In the genomic region with DNA sequence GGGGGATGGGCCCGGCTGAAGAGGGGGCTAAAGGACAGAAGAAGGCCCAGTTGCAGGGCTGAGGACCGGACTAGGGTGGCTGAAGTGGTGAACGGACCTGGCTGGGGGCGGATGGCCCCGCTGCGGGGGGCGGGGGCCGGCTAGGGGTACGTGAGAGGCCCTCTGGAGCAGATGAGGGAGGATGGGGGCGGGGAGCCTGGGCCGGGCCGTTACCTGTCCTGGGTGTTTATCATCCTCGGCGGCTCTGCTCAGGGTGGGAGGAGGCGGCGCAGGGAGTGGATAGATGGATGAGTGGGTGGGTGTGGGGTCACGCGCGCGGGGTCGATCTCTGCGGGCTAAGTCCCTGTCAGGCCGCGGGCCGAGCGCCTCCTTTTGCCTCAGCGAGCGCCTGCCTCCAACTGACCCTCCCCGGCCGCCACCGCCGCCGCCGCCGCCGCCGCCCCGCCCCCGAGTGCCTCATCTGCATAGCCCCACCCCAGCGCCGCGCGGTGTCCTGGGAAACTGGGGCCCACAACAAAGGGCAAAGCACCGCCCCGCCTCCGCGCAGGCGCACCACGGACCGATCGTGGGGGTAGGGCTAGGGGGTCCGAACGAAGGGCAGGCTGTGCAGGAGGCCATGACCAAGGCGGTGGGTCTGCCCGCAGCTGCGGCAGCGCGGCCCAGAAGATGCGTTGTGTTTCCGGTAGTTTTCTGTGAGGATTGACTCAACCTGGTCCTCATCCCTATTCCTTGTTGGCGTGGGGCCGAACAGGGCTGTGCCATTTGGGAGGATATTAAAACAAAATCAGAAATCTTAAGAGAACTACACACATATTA, we compare ENCODE assay signal across 8 cellular contexts.
DNase-seq lines count a peak whose midpoint lies in the region; ATAC-seq and TF ChIP-seq lines count a peak whose summit lies in the region.

No MANE protein-coding gene starts in this region.

- peak overlapping the region; percentile 74 for H3K27ac Mint-ChIP-seq in type B pancreatic cell

- peak overlapping the region; percentile 87 for H3K4me3 Mint-ChIP-seq in type B pancreatic cell

- no peaks in the 10 kb centered on the region for H3K9me3 Mint-ChIP-seq in type B pancreatic cell

- intact Hi-C loops in heart left ventricle (cut with DNase I) (loop anchor here in 1 of 10 donors (1.0 kb wide), 1 partner anchor 15 kb away; no protein-coding TSS in a partner anchor), posterior cingulate gyrus (cut with DNase I) (no loop called here)

- TF ChIP-seq POLR2A in GM10847 (IDR thresholded peaks at IDR 0.05; ENCODE audit: extremely low read depth, insufficient read length) = peak; percentile 89
- TF ChIP-seq POLR2A in heart left ventricle (IDR thresholded peaks at IDR 0.05) = peak in 1 of 2 donors; percentile 66

- H3K4me1 Mint-ChIP-seq in type B pancreatic cell (ENCODE audit: unreplicated experiment) = peaks cover 52% of the 10 kb centered on the region

- whole genome bisulfite sequencing in adipose tissue, 3 donors = 1% methylated on average over 39 to 62 of the region's 62 CpGs
- WGBS in heart left ventricle, 4 donors = 0 to 1% (median 1%) methylated on average over 30 to 62 of the region's 62 CpGs

- H3K36me3 ChIP-seq in heart left ventricle = peaks cover 0 to 5% (median 0%) of the 10 kb centered on the region in 9 donors

- H3K4me3 ChIP-seq in heart left ventricle = peak overlapping the region; percentile 64 to 99 (median 92)

- TF ChIP-seq CTCF in heart left ventricle (IDR thresholded peaks at IDR 0.05) = peak in 1 of 12 donors; percentile 7
- TF ChIP-seq CTCF in type B pancreatic cell (conservative IDR thresholded peaks at IDR 0.05) = no peak

- peak; percentile 64 for DNase-seq in NCI-H1436 treated with DMSO at 0.1 percent for 48 hours (lab: John Stamatoyannopoulos, UW)
- peak; percentile 86 for DNase-seq in SW480 (ENCODE audit: low spot score)
- peak; percentile 97 to 100 (median 99) for DNase-seq in heart left ventricle
- peak; percentile 96 to 100 (median 99) for DNase-seq in posterior cingulate gyrus
- peak; percentile 99 for DNase-seq in type B pancreatic cell (ENCODE audit: extremely low spot score, unreplicated experiment)

- no peaks in the 10 kb centered on the region for H3K27me3 Mint-ChIP-seq in type B pancreatic cell

- peaks cover 13 to 55% (median 46%) of the 10 kb centered on the region in 12 donors for H3K4me1 ChIP-seq in heart left ventricle

- no peaks in the 10 kb centered on the region for H3K9me3 ChIP-seq in heart left ventricle

- no peaks in the 10 kb centered on the region for H3K27me3 ChIP-seq in heart left ventricle

- H3K27ac ChIP-seq in adipose tissue (ENCODE audit: low read depth, low read length) (peak overlapping the region; percentile 74), heart left ventricle (peak overlapping the region; percentile 49 to 95 (median 86))

- H3K36me3 Mint-ChIP-seq in type B pancreatic cell = peaks cover 15% of the 10 kb centered on the region

- peak; percentile 89 for ATAC-seq in HG02798 (IDR thresholded peaks at IDR 0.05; ENCODE audit: poor library complexity, unreplicated experiment)
- ATAC-seq in heart left ventricle = peak; percentile 94 to 97 (median 95)

Comparison
In these comparisons a context has a peak if more than half of its experiments do, and no peak if none do; other contexts are left out.
1. Peak in every context shown above with its lines: DNase-seq, ATAC-seq, H3K4me3 ChIP-seq and H3K27ac ChIP-seq.